In genomic region chr6:152575621-152576150, GRCh38 we compare ENCODE assay signal across 10 cellular contexts.
A peak's percentile ranks its signal among the peaks of the same experiment; 100 is the strongest.
DNase-seq lines count a peak whose midpoint lies in the region; ATAC-seq and TF ChIP-seq lines count a peak whose summit lies in the region.
"Had no signal": no experiment of that assay in that cellular context is flagged by ENCODE, and none has a peak within 500 bp of the region (broad histone marks: within the 10 kb centered on the region; RNA-seq: fewer than 3 reads in every experiment).

No MANE protein-coding gene starts in this region.

- H3K4me3 ChIP-seq in GM12865 (ENCODE audit: low read depth, low read length): no peak overlapping the region
- H3K4me3 ChIP-seq in RWPE2 (ENCODE audit: severe bottlenecking): no peak overlapping the region
- no peak overlapping the region for H3K4me3 ChIP-seq in prostate gland

- no peaks in the 10 kb centered on the region for H3K27me3 ChIP-seq in RWPE2 (ENCODE audit: insufficient read depth, poor library complexity, severe bottlenecking)
- H3K27me3 ChIP-seq in prostate gland (replicated peaks; ENCODE audit: insufficient read depth): no peaks in the 10 kb centered on the region

- no peaks in the 10 kb centered on the region for H3K9me3 ChIP-seq in RWPE2 (ENCODE audit: severe bottlenecking)
- no peaks in the 10 kb centered on the region for H3K9me3 ChIP-seq in prostate gland

- peak; percentile 85 for ATAC-seq in RWPE2 (ENCODE audit: low read depth)
- no peak for ATAC-seq in HG03469 (IDR thresholded peaks at IDR 0.05; ENCODE audit: unreplicated experiment)
- ATAC-seq in GM18505 (IDR thresholded peaks at IDR 0.05; ENCODE audit: unreplicated experiment): no peak
- ATAC-seq: activated T-cell treated with anti-CD3 and anti-CD28 coated beads, Interleukin-2, amount 50 U/mL, for 72 hours had no signal

- H3K36me3 ChIP-seq in RWPE2 (ENCODE audit: low read depth): no peaks in the 10 kb centered on the region
- H3K36me3 ChIP-seq in prostate gland: no peaks in the 10 kb centered on the region

- H3K4me1 ChIP-seq in RWPE2 (ENCODE audit: insufficient read depth, poor library complexity, severe bottlenecking) (peaks cover 36% of the 10 kb centered on the region), prostate gland (replicated peaks) (no peaks in the 10 kb centered on the region)

- TF ChIP-seq CTCF in GM12865 (IDR thresholded peaks at IDR 0.05; ENCODE audit: insufficient read depth, low read depth, low read length, missing control alignments): no peak
- TF ChIP-seq CTCF in RWPE2 (IDR thresholded peaks at IDR 0.05; ENCODE audit: poor library complexity, severe bottlenecking): no peak
- TF ChIP-seq CTCF in prostate gland (IDR thresholded peaks at IDR 0.05): no peak

- DNase-seq in GM12865 (ENCODE audit: low read depth) (peak; percentile 36), RWPE2 (ENCODE audit: low spot score) (peak; percentile 62), fibroblast of the conjunctiva (ENCODE audit: low read depth) (peak; percentile 28), prostate gland (ENCODE audit: low spot score) (peak; percentile 78), GOT3 (lab: John Stamatoyannopoulos, UW) (no peak), NCI-H2196 (lab: John Stamatoyannopoulos, UW; ENCODE audit: unreplicated experiment) (no peak)
- DNase-seq: activated T-cell treated with anti-CD3 and anti-CD28 coated beads, Interleukin-2, amount 50 U/mL, for 72 hours; MV-4-11 had no signal

- peak overlapping the region; percentile 73 for H3K27ac ChIP-seq in RWPE2 (ENCODE audit: poor library complexity, severe bottlenecking)
- H3K27ac ChIP-seq in prostate gland: peak overlapping the region in 1 of 2 donors; percentile 36

- intact Hi-C loops in prostate gland (cut with DNase I): no loop called here

- TF ChIP-seq POLR2A in prostate gland (IDR thresholded peaks at IDR 0.05): no peak
- no peak for TF ChIP-seq POLR2A in GM18505 (IDR thresholded peaks at IDR 0.05; ENCODE audit: borderline replicate concordance, extremely low read depth, insufficient read depth, insufficient read length)

- WGBS in prostate gland: 6% methylated on average over 4 of the region's 4 CpGs

Comparison
In these comparisons a context has a peak if more than half of its experiments do, and no peak if none do; other contexts are left out.
1. DNase-seq: peak in GM12865 (single experiment), RWPE2 (single experiment), fibroblast of the conjunctiva (single experiment) and prostate gland (single experiment); none in GOT3 (single experiment) and NCI-H2196 (single experiment).